In genomic region chr10:68600041-68600778, GRCh38 we compare ENCODE assay signal across 1 cellular context.
TF ChIP-seq lines count a peak whose summit lies in the region.

No MANE protein-coding gene starts in this region.

TF ChIP-seq in HepG2, 621 proteins besides CTCF, POLR2A, EP300 and RAD21 (continued from another document and continues in another):
- TF ChIP-seq LBX2 (CRISPR knock-in tag; IDR thresholded peaks at IDR 0.05; ENCODE audit: borderline replicate concordance), result peak; percentile 63; the same call in 1 of the 2 replicates
- no peak for TF ChIP-seq GMEB2 (CRISPR knock-in tag; IDR thresholded peaks at IDR 0.05; ENCODE audit: low read depth)
- 0 out of 2 replicates have a peak, but pooled peaks have one; percentile 15 for TF ChIP-seq POGK (CRISPR knock-in tag; conservative IDR thresholded peaks at IDR 0.05)
- no peak for TF ChIP-seq KDM5A (IDR thresholded peaks at IDR 0.05; ENCODE audit: borderline replicate concordance, low read length)
- TF ChIP-seq ELF3 (CRISPR knock-in tag; IDR thresholded peaks at IDR 0.05), result peak; percentile 48; the same call in 1 of the 2 replicates
- peak; percentile 78 for TF ChIP-seq GATAD2A (CRISPR knock-in tag; IDR thresholded peaks at IDR 0.05)
- TF ChIP-seq HBP1 (CRISPR knock-in tag; IDR thresholded peaks at IDR 0.05; ENCODE audit: low read depth), result peak; percentile 80; the same call in 1 of the 2 replicates
- TF ChIP-seq ATAD3A (CRISPR knock-in tag; IDR thresholded peaks at IDR 0.05), result no peak
- TF ChIP-seq ZNF362 (CRISPR knock-in tag; IDR thresholded peaks at IDR 0.05; ENCODE audit: borderline replicate concordance), result peak; percentile 41; the same call in 1 of the 2 replicates
- peak; percentile 57; the same call in 1 of the 2 replicates for TF ChIP-seq ZKSCAN8 (CRISPR knock-in tag; IDR thresholded peaks at IDR 0.05; ENCODE audit: borderline replicate concordance)
- no peak for TF ChIP-seq ZC3H13 (CRISPR knock-in tag; IDR thresholded peaks at IDR 0.05)
- TF ChIP-seq SNAPC4 (CRISPR knock-in tag; IDR thresholded peaks at IDR 0.05), result no peak
- 0 out of 2 replicates have a peak, but pooled peaks have one; percentile 36 for TF ChIP-seq ADNP (CRISPR knock-in tag; IDR thresholded peaks at IDR 0.05)
- TF ChIP-seq ZNF615 (CRISPR knock-in tag; IDR thresholded peaks at IDR 0.05; ENCODE audit: borderline replicate concordance), result no peak
- TF ChIP-seq SRF (IDR thresholded peaks at IDR 0.05; ENCODE audit: low read depth, low read length), result no peak
- no peak for TF ChIP-seq DZIP1 (CRISPR knock-in tag; IDR thresholded peaks at IDR 0.05)
- TF ChIP-seq HIVEP1 (CRISPR knock-in tag; IDR thresholded peaks at IDR 0.05), result peak; percentile 89
- TF ChIP-seq TFDP1 (CRISPR knock-in tag; IDR thresholded peaks at IDR 0.05; ENCODE audit: borderline replicate concordance), result peak; percentile 68; the same call in 1 of the 2 replicates
- TF ChIP-seq ZNF850 (CRISPR knock-in tag; conservative IDR thresholded peaks at IDR 0.05), result no peak
- no peak for TF ChIP-seq ZNF577 (CRISPR knock-in tag; IDR thresholded peaks at IDR 0.05; ENCODE audit: borderline replicate concordance, low read depth)
- no peak for TF ChIP-seq ZNF607 (CRISPR knock-in tag; IDR thresholded peaks at IDR 0.05; ENCODE audit: borderline replicate concordance)
- peak; percentile 74 for TF ChIP-seq ARID5B (CRISPR knock-in tag; IDR thresholded peaks at IDR 0.05)
- TF ChIP-seq ERF (CRISPR knock-in tag; IDR thresholded peaks at IDR 0.05), result no peak
- no peak for TF ChIP-seq NONO (IDR thresholded peaks at IDR 0.05)
- TF ChIP-seq NONO (CRISPR knock-in tag; conservative IDR thresholded peaks at IDR 0.05), result peak; percentile 76
- TF ChIP-seq PHF20 (CRISPR knock-in tag; IDR thresholded peaks at IDR 0.05), result no peak; the same call in 1 of the 2 replicates
- peak; percentile 54 for TF ChIP-seq ZNF883 (CRISPR knock-in tag; IDR thresholded peaks at IDR 0.05; ENCODE audit: not compliant biosample characterization)
- TF ChIP-seq ZMAT3 (CRISPR knock-in tag; conservative IDR thresholded peaks at IDR 0.05), result no peak; the same call in 1 of the 2 replicates
- peak; percentile 62 for TF ChIP-seq ZFX (CRISPR knock-in tag; IDR thresholded peaks at IDR 0.05; ENCODE audit: low read depth)
- no peak for TF ChIP-seq SP5 (CRISPR knock-in tag; IDR thresholded peaks at IDR 0.05; ENCODE audit: borderline replicate concordance, low read depth)
- peak; percentile 32; the same call in 1 of the 2 replicates for TF ChIP-seq HINFP (CRISPR knock-in tag; IDR thresholded peaks at IDR 0.05; ENCODE audit: low read depth)
- TF ChIP-seq ZNF12 (CRISPR knock-in tag; IDR thresholded peaks at IDR 0.05), result no peak
- TF ChIP-seq ZFP41 (CRISPR knock-in tag; IDR thresholded peaks at IDR 0.05; ENCODE audit: borderline replicate concordance), result no peak
- peak; percentile 92 for TF ChIP-seq REPIN1 (CRISPR knock-in tag; IDR thresholded peaks at IDR 0.05; ENCODE audit: borderline replicate concordance, low read depth)
